1 cellular context compared by ENCODE assay signal in the genomic region with DNA sequence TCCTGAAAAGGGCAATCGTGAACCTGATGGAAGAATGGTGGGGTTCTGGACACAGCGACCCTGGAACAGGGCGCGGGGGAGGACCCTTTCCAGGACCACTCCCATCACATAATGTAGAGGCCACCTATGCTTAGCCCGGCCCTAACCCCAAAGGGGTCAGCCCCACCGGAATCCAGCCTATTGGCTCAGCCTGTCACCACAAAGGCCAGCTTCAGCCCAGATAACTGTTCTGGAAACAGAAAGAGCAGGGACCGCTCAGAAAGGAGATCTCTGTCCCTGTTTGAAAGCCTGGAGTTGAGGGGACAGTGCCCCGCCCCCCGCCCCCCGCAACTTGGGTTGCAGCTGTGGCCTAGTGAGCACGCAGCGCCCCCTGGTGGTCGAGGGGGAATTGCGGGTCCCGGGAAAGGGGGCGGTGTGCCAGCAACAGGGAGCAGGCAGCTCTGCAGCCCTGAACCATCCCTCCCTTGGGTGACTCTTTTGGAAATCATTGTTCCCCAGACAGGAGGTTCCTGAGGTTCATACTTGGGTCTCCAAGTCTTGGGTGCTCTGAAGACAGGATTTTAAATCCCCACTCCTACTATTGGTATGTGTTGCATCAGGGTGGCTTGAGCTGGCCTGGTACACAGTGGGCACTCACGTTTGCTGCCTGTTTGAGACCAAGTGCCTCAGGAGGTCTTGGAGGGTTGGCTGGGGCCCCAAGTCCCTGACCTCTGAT.
TF ChIP-seq lines count a peak whose summit lies in the region.

No MANE protein-coding gene starts in this region.

TF ChIP-seq in HEK293, 187 proteins besides CTCF, POLR2A, EP300 and RAD21 (continued from another document):
- TF ChIP-seq, protein P1, sequence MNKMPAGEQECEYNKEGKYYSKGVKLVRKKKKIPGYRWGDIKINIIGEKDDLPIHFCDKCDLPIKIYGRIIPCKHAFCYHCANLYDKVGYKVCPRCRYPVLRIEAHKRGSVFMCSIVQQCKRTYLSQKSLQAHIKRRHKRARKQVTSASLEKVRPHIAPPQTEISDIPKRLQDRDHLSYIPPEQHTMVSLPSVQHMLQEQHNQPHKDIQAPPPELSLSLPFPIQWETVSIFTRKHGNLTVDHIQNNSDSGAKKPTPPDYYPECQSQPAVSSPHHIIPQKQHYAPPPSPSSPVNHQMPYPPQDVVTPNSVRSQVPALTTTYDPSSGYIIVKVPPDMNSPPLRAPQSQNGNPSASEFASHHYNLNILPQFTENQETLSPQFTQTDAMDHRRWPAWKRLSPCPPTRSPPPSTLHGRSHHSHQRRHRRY (tag by site-specific recombination; IDR thresholded peaks at IDR 0.05): no peak
- TF ChIP-seq, protein P2, sequence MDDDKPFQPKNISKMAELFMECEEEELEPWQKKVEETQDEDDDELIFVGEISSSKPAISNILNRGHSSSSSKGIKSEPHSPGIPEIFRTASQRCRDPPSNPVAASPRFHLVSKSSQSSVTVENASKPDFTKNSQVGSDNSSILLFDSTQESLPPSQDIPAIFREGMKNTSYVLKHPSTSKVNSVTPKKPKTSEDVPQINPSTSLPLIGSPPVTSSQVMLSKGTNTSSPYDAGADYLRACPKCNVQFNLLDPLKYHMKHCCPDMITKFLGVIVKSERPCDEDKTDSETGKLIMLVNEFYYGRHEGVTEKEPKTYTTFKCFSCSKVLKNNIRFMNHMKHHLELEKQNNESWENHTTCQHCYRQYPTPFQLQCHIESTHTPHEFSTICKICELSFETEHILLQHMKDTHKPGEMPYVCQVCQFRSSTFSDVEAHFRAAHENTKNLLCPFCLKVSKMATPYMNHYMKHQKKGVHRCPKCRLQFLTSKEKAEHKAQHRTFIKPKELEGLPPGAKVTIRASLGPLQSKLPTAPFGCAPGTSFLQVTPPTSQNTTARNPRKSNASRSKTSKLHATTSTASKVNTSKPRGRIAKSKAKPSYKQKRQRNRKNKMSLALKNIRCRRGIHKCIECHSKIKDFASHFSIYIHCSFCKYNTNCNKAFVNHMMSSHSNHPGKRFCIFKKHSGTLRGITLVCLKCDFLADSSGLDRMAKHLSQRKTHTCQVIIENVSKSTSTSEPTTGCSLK (tag by site-specific recombination; IDR thresholded peaks at IDR 0.05): no peak
